13 cellular contexts compared by ENCODE assay signal in the genomic region with DNA sequence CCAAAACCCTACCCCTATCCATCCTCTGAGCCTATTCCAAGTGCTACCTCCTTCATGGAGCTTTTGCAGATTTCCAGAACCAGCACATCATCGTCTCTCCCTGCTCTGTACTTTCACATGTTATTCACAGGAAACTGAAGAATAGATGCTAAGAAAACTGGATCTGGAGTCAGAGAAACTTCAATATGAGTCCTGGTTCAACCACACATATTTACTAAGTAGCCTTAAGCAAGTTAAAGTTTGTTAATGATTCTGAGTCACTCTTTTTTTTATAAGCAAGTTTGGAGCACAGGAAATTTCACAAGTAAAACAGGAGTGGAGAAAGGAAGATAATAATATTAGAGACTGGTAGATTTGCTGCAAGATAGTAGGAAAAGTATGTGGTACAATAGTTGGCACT.
A peak's percentile ranks its signal among the peaks of the same experiment; 100 is the strongest.
DNase-seq lines count a peak whose midpoint lies in the region; ATAC-seq, FAIRE-seq and TF ChIP-seq lines count a peak whose summit lies in the region.
"Had no signal": no experiment of that assay in that cellular context is flagged by ENCODE, and none has a peak within 500 bp of the region (broad histone marks: within the 10 kb centered on the region; RNA-seq: fewer than 3 reads in every experiment).

No MANE protein-coding gene starts in this region.

- TF ChIP-seq RAD21 in H1 (IDR thresholded peaks at IDR 0.05 in 1 of 2, conservative IDR thresholded peaks at IDR 0.05 in 1 of 2; ENCODE audit: low read depth in 2 of 2, low read length in 2 of 2), result no peak

- no peaks in the 10 kb centered on the region for H3K23me2 ChIP-seq in H1 (ENCODE audit: low read depth, low read length)

- CTCF ChIA-PET in OCI-LY7 (lab: Charles Lee; ENCODE audit: unreplicated experiment), result no interaction called here
- CTCF ChIA-PET in H1 (lab: Charles Lee; ENCODE audit: partially characterized antibody), result interaction anchor here (1.2 kb wide), 2 partner anchors 93 to 173 kb away, joined by 3 read pairs; a partner anchor contains a TSS

- 80% methylated on average over 1 of the region's 1 CpG; no CpG with 5 or more reads in 1 of the 2 experiments for WGBS in H1 (ENCODE audit: extremely low coverage in 1 of 2, insufficient coverage in 1 of 2, insufficient read length in 1 of 2, insufficient replicate concordance in 2 of 2, low coverage in 1 of 2, low lambda C conversion rate in 2 of 2, missing lambda C conversion rate in 1 of 2), 2 experiments

- H2AK5ac ChIP-seq in H1 (ENCODE audit: low read depth, low read length), result no peak overlapping the region

- POLR2A ChIA-PET in OCI-LY7 (lab: Charles Lee), result interaction anchor here (0.7 to 3.5 kb wide), 11 partner anchors 10 to 167 kb away, joined by 3 to 21 read pairs (median 3); no protein-coding TSS in a partner anchor
- POLR2A ChIA-PET in H1 (lab: Charles Lee; ENCODE audit: partially characterized antibody), result interaction anchor here (1.1 to 2.0 kb wide), 3 partner anchors 8 to 10 kb away, joined by 3 to 15 read pairs (median 4); no protein-coding TSS in a partner anchor

- H3K79me2 ChIP-seq in OCI-LY7 (ENCODE audit: insufficient read depth, low read depth, low read length) (peaks cover 60% of the 10 kb centered on the region; the same call in 1 of the 2 replicates), H1 (ENCODE audit: control insufficient read depth in 1 of 2, insufficient read depth in 2 of 2, low read length in 2 of 2) (peaks cover 0 to 9% of the 10 kb centered on the region in 2 experiments; a peak in 1 of 4 replicates)

- no peak overlapping the region for H2BK20ac ChIP-seq in H1 (ENCODE audit: low read length)

- no peak overlapping the region for H3K23ac ChIP-seq in H1 (ENCODE audit: insufficient read length)

- BruUV-seq in OCI-LY7 (replicated peaks; lab: Mats Ljungman, UMichigan), result no TSS peak

- TF ChIP-seq CTCF in OCI-LY7 (conservative IDR thresholded peaks at IDR 0.05; ENCODE audit: low read length) (no peak), H1 (IDR thresholded peaks at IDR 0.05; ENCODE audit: control extremely low read depth in 1 of 3, insufficient read depth in 1 of 3, low read depth in 1 of 3, low read length in 3 of 3) (no peak), GM13977 (IDR thresholded peaks at IDR 0.05; ENCODE audit: extremely low read depth, insufficient read depth, missing control alignments) (no peak)

- H3K4me3 ChIP-seq in GM08714 (ENCODE audit: low read length) (peak overlapping the region; percentile 71), OCI-LY7 (ENCODE audit: low read depth, low read length, poor library complexity, severe bottlenecking) (peak overlapping the region; percentile 54), H1 (ENCODE audit: extremely low read depth in 1 of 4, insufficient read depth in 2 of 4, low read depth in 3 of 4, low read length in 4 of 4) (no peak overlapping the region), skeletal muscle satellite cell (ENCODE audit: low read length) (no peak overlapping the region)

- no peaks in the 10 kb centered on the region for H4K20me1 ChIP-seq in OCI-LY7 (ENCODE audit: insufficient read depth, low read length)
- H4K20me1 ChIP-seq in H1 (replicated peaks in 1 of 2; ENCODE audit: control insufficient read depth in 1 of 2, insufficient read depth in 2 of 2, low read length in 2 of 2), result no peaks in the 10 kb centered on the region

- H3K36me3 ChIP-seq in OCI-LY7 (ENCODE audit: insufficient read depth, low read length) (peaks cover 65% of the 10 kb centered on the region), H1 (ENCODE audit: control insufficient read depth in 2 of 4, insufficient read depth in 4 of 4, low read length in 3 of 4) (peaks cover 0 to 13% (median 0%) of the 10 kb centered on the region in 4 experiments; a peak in 1 of 8 replicates), skeletal muscle satellite cell (ENCODE audit: insufficient read depth, low read length) (no peaks in the 10 kb centered on the region)

- peak; percentile 13 for FAIRE-seq in H1 (lab: Jason Lieb, UNC)
- FAIRE-seq: islet of Langerhans had no signal

- intact Hi-C loops in OCI-LY7 (cut with micrococcal nuclease; ENCODE audit: unreplicated experiment), result loop anchor here (5.0 kb wide), 1 partner anchor 274 kb away; no protein-coding TSS in a partner anchor

- H2BK15ac ChIP-seq in H1 (ENCODE audit: low read length), result no peak overlapping the region

- H2BK12ac ChIP-seq in H1 (ENCODE audit: low read depth, low read length), result no peak overlapping the region; the same call in 1 of the 2 replicates

- H4K8ac ChIP-seq in H1 (ENCODE audit: extremely low read depth, insufficient read depth, low read length), result no peak overlapping the region

- peak overlapping the region; percentile 26 for H4K5ac ChIP-seq in H1 (ENCODE audit: insufficient read length, low read depth, low read length)

- H3K79me1 ChIP-seq in H1 (ENCODE audit: low read depth, low read length), result no peaks in the 10 kb centered on the region

- in situ Hi-C loops in GM13977 (cut with MboI; ENCODE audit: low pct_unique_long_range_greater_than_20kb, low sequenced_read_pairs, unreplicated experiment), result no loop called here

- no peaks in the 10 kb centered on the region for H3K27me3 ChIP-seq in H1 (replicated peaks in 1 of 4; ENCODE audit: control insufficient read depth in 3 of 4, extremely low read depth in 1 of 4, insufficient read depth in 3 of 4, low read length in 3 of 4)
- H3K27me3 ChIP-seq in skeletal muscle satellite cell (ENCODE audit: control insufficient read depth, insufficient read depth, low read length), result no peaks in the 10 kb centered on the region

- peak overlapping the region; percentile 1; the same call in 1 of the 2 replicates for H2AFZ ChIP-seq in OCI-LY7 (ENCODE audit: low read length)
- H2AFZ ChIP-seq in H1 (ENCODE audit: low read length), result no peak overlapping the region

- H3K14ac ChIP-seq in H1 (ENCODE audit: insufficient read length), result no peak overlapping the region

- no peak for TF ChIP-seq POLR2A in H1 (IDR thresholded peaks at IDR 0.05; ENCODE audit: control extremely low read depth in 1 of 2, low read depth in 2 of 2, low read length in 2 of 2)

- no peaks in the 10 kb centered on the region for H3K9me3 ChIP-seq in OCI-LY7 (ENCODE audit: low read length)
- H3K9me3 ChIP-seq in H1 (ENCODE audit: insufficient read depth in 2 of 2, low read depth in 1 of 2, low read length in 1 of 2), result no peaks in the 10 kb centered on the region
- no peaks in the 10 kb centered on the region for H3K9me3 ChIP-seq in skeletal muscle satellite cell (replicated peaks; ENCODE audit: low read length)

- H3K9me2 ChIP-seq in OCI-LY7 (ENCODE audit: insufficient read depth, low read length), result no peaks in the 10 kb centered on the region

- H3K4me2 ChIP-seq in OCI-LY7 (ENCODE audit: low read length) (peak overlapping the region; percentile 81), H1 (ENCODE audit: insufficient read depth in 1 of 2, low read depth in 2 of 2, low read length in 2 of 2) (no peak overlapping the region; a peak in 1 of 4 replicates), skeletal muscle satellite cell (ENCODE audit: low read length) (peak overlapping the region; percentile 12)

- ATAC-seq in HG03378 (IDR thresholded peaks at IDR 0.05; ENCODE audit: unreplicated experiment), result no peak
- ATAC-seq: activated naive CD4-positive, alpha-beta T cell treated with anti-CD3 and anti-CD28 coated beads, Interleukin-2, amount 50 U/mL, for 72 hours; Right ventricle myocardium inferior had no signal

- peak overlapping the region; percentile 57 for H2BK120ac ChIP-seq in H1 (replicated peaks; ENCODE audit: low read depth, low read length)

- no peak for TF ChIP-seq EP300 in H1 (IDR thresholded peaks at IDR 0.05; ENCODE audit: borderline replicate concordance in 1 of 2, low read depth in 2 of 2, low read length in 2 of 2)

- H4K91ac ChIP-seq in H1 (replicated peaks; ENCODE audit: insufficient read length, low read length), result no peak overlapping the region

- H2BK5ac ChIP-seq in H1 (ENCODE audit: low read depth, low read length), result no peak overlapping the region

- H3K9ac ChIP-seq in H1 (replicated peaks in 1 of 4; ENCODE audit: extremely low read depth in 1 of 4, low read depth in 3 of 4, low read length in 3 of 4) (no peak overlapping the region), skeletal muscle satellite cell (ENCODE audit: low read depth, low read length) (no peak overlapping the region)

- no peak overlapping the region for H3K4ac ChIP-seq in H1 (replicated peaks; ENCODE audit: insufficient read length, low read depth, low read length)

- no peak overlapping the region for H3K56ac ChIP-seq in H1 (replicated peaks; ENCODE audit: insufficient read length, low read depth, low read length)

- peaks cover 93% of the 10 kb centered on the region for H3K4me1 ChIP-seq in OCI-LY7 (ENCODE audit: insufficient read depth, low read length, poor library complexity, severe bottlenecking)
- H3K4me1 ChIP-seq in H1 (replicated peaks in 1 of 4; ENCODE audit: control insufficient read depth in 3 of 4, insufficient read depth in 4 of 4, low read length in 3 of 4), result peaks cover 4 to 30% (median 16%) of the 10 kb centered on the region in 4 experiments; a peak in 6 of 7 replicates
- H3K4me1 ChIP-seq in skeletal muscle satellite cell (ENCODE audit: control insufficient read depth, insufficient read depth, low read length), result no peaks in the 10 kb centered on the region

- H3K18ac ChIP-seq in H1 (ENCODE audit: extremely low read depth, low read length), result no peak overlapping the region

- H3K27ac ChIP-seq in OCI-LY7 (ENCODE audit: low read depth, low read length, poor library complexity, severe bottlenecking) (peak overlapping the region; percentile 99), H1 (ENCODE audit: low read depth, low read length) (peak overlapping the region; percentile 81; the same call in 1 of the 2 replicates)

- DNase-seq in OCI-LY7 (ENCODE audit: low spot score) (no peak), H1 (ENCODE audit: low read depth in 1 of 2, low spot score in 2 of 2) (no peak), GM13977 (ENCODE audit: low spot score) (no peak), SIG-M5 (lab: John Stamatoyannopoulos, UW) (no peak), SW 1271 (lab: John Stamatoyannopoulos, UW) (no peak)
- DNase-seq: NCI-H2227 treated with DMSO at 0.1 percent for 48 hours, retina had no signal

TF ChIP-seq in H1, 55 proteins besides CTCF, POLR2A, EP300 and RAD21 (continues in another document):
- TF ChIP-seq CBX5 (IDR thresholded peaks at IDR 0.05; ENCODE audit: low read depth, low read length) (no peak), NANOG (IDR thresholded peaks at IDR 0.05; ENCODE audit: insufficient read depth, low read depth, low read length, poor library complexity, severe bottlenecking) (no peak), SP4 (IDR thresholded peaks at IDR 0.05; ENCODE audit: low read length) (no peak), SUZ12 (IDR thresholded peaks at IDR 0.05; ENCODE audit: low read length) (no peak), CHD1 (IDR thresholded peaks at IDR 0.05; ENCODE audit: low read depth, low read length) (no peak)
- TF ChIP-seq, protein P1, sequence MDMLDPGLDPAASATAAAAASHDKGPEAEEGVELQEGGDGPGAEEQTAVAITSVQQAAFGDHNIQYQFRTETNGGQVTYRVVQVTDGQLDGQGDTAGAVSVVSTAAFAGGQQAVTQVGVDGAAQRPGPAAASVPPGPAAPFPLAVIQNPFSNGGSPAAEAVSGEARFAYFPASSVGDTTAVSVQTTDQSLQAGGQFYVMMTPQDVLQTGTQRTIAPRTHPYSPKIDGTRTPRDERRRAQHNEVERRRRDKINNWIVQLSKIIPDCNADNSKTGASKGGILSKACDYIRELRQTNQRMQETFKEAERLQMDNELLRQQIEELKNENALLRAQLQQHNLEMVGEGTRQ (IDR thresholded peaks at IDR 0.05; ENCODE audit: low read length), result no peak

Comparison
In these comparisons a context has a peak if more than half of its experiments do, and no peak if none do; other contexts are left out.
1. H3K4me3 ChIP-seq: peak in GM08714 (single experiment) and OCI-LY7 (single experiment); none in H1 (0 of 4) and skeletal muscle satellite cell (single experiment).
2. H3K4me2 ChIP-seq: peak in OCI-LY7 (single experiment) and skeletal muscle satellite cell (single experiment); none in H1 (0 of 2).